22 cellular contexts compared by ENCODE assay signal in the genomic region with DNA sequence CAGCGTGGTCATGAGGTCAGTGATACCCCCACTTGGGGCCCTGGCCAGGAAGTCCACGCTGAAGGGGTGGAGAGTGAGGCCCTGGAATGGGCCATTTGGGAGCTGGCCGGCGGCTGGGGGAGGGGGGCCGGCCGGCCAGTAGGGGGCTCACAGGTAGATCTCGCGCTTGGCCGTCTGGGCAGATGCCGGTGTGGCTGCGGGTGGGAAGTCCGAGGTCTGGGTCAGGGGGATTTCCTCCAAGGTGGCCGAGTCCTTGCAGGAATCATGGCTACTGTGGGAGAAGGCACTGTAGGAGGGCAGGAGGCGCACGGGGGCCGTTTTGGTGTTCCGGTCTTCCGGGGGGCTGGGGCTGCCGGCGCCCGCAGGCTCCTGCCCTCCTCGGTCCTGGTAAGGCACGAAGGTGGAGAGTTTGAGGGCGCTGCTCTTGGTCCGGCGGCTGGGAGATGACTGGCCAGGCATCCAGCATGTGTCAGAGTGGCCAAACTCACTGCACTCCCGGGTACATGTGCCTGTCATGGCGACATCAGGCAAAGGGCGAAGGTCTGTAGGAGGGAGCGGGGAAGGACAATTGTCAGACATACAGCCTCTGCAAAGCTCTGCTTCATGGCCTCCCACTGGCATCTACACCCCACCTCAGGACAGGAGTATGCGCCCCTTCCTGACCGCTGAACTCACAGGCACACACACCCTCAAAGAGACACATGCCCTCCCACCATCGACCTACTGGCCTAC. TPM values are rescaled to one million over a fixed set of nuclear protein-coding genes. Genes with fewer than 3 reads are reported as not detected.
DNase-seq lines count a peak whose midpoint lies in the region; ATAC-seq, FAIRE-seq and TF ChIP-seq lines count a peak whose summit lies in the region.
"Had no signal": no experiment of that assay in that cellular context is flagged by ENCODE, and none has a peak within 500 bp of the region (broad histone marks: within the 10 kb centered on the region; RNA-seq: fewer than 3 reads in every experiment).

No MANE protein-coding gene starts in this region.

- no TSS peak for BruUV-seq in K562 (replicated peaks; lab: Mats Ljungman, UMichigan)

- no peak for TF ChIP-seq POLR2A in K562 (conservative IDR thresholded peaks at IDR 0.05)

- peaks cover 18% of the 10 kb centered on the region for H3K27me3 Mint-ChIP-seq in GM23338 (ENCODE audit: insufficient read depth, low read depth, poor library complexity)
- H3K27me3 Mint-ChIP-seq: CD4-positive, alpha-beta T cell had no signal

- H3K9me1 ChIP-seq in K562 (ENCODE audit: control insufficient read depth, insufficient read depth, low read length), result no peaks in the 10 kb centered on the region

- peak overlapping the region; percentile 66; the same call in 1 of the 2 replicates for H3K27ac ChIP-seq in GM23338 (ENCODE audit: low read depth)
- H3K27ac ChIP-seq in K562 (ENCODE audit: extremely low read depth, low read depth, low read length), result no peak overlapping the region
- no peak overlapping the region for H3K27ac ChIP-seq in osteoblast (ENCODE audit: low read depth, low read length)
- H3K27ac ChIP-seq: A549, KMS-11 had no signal

- H3K27me3 ChIP-seq in GM23338 (ENCODE audit: insufficient read depth) (no peaks in the 10 kb centered on the region), K562 (ENCODE audit: control insufficient read depth in 2 of 2, insufficient read depth in 2 of 2, low read length in 2 of 2) (peaks cover under 1 to 14% of the 10 kb centered on the region in 2 experiments; a peak in 3 of 5 replicates), osteoblast (ENCODE audit: insufficient read depth, low read length) (no peaks in the 10 kb centered on the region)

- no peak overlapping the region for H2AFZ ChIP-seq in GM23338
- H2AFZ ChIP-seq in K562 (ENCODE audit: low read depth, low read length), result 0 out of 2 replicates have a peak overlapping the region, but pooled peaks have one; percentile 16
- no peak overlapping the region for H2AFZ ChIP-seq in osteoblast (ENCODE audit: low read length)

- TF ChIP-seq EP300 in K562 (IDR thresholded peaks at IDR 0.05; ENCODE audit: low read length), result no peak

- H3K9me3 Mint-ChIP-seq in GM23338, result no peaks in the 10 kb centered on the region
- H3K9me3 Mint-ChIP-seq: CD4-positive, alpha-beta T cell had no signal

- intact Hi-C loops in K562 (cut with micrococcal nuclease), result no loop called here

- CTCF ChIA-PET in K562 (lab: Yijun Ruan, JAX; ENCODE audit: low intra/inter-chr PET ratio), result no interaction called here

- H3K4me3 ChIP-seq in GM23338 (no peak overlapping the region), K562 (no peak overlapping the region), osteoblast (ENCODE audit: insufficient read depth, low read length) (no peak overlapping the region)
- H3K4me3 ChIP-seq: A549 had no signal

- H3K36me3 ChIP-seq in GM23338 (ENCODE audit: insufficient read depth), result peaks cover 10% of the 10 kb centered on the region; the same call in 1 of the 2 replicates
- H3K36me3 ChIP-seq in K562 (ENCODE audit: control insufficient read depth, insufficient read depth, low read length), result no peaks in the 10 kb centered on the region
- H3K36me3 ChIP-seq in osteoblast (ENCODE audit: insufficient read depth, low read length), result no peaks in the 10 kb centered on the region

- H3K79me2 ChIP-seq in GM23338 (replicated peaks; ENCODE audit: insufficient read depth) (peaks cover 23% of the 10 kb centered on the region; the same call in 1 of the 2 replicates), K562 (ENCODE audit: control insufficient read depth, insufficient read depth, low read length) (no peaks in the 10 kb centered on the region), osteoblast (ENCODE audit: insufficient read depth, low read length) (no peaks in the 10 kb centered on the region)

- in situ Hi-C loops in K562 (cut with MboI), result no loop called here

- H4K20me1 ChIP-seq in GM23338 (replicated peaks; ENCODE audit: insufficient read depth) (no peaks in the 10 kb centered on the region), K562 (replicated peaks; ENCODE audit: control insufficient read depth, insufficient read depth, low read length) (no peaks in the 10 kb centered on the region; the same call in 1 of the 2 replicates), osteoblast (ENCODE audit: insufficient read depth, low read length) (no peaks in the 10 kb centered on the region)

- peak; percentile 65 for DNase-seq in GM23338 (ENCODE audit: low spot score)
- DNase-seq in K562 (ENCODE audit: extremely low read depth in 1 of 4, low spot score in 3 of 4), result peak in 2 of 4 experiments; percentile 50 to 52
- DNase-seq in iPS-NIHi7 (ENCODE audit: extremely low spot score), result peak; percentile 68
- DNase-seq in osteoblast (ENCODE audit: insufficient read length, low spot score, missing footprints), result peak; percentile 81
- no peak for DNase-seq in stimulated activated naive CD4-positive, alpha-beta T cell (lab: John Stamatoyannopoulos, UW)
- no peak for DNase-seq in NCI-H82 (lab: John Stamatoyannopoulos, UW)
- DNase-seq: CD4-positive, alpha-beta T cell; DMS153; GF-D8; NCI-H1436 treated with DMSO at 0.1 percent for 48 hours; NCI-H2081; NCI-H2171 treated with DMSO at 0.1 percent for 48 hours; NCI-H446; NCI-H69 had no signal

- TF ChIP-seq CTCF in GM23338 (conservative IDR thresholded peaks at IDR 0.05; ENCODE audit: low read depth in 2 of 2), result peak; percentile 40 to 53
- TF ChIP-seq CTCF in K562 (IDR thresholded peaks at IDR 0.05 in 2 of 3, conservative IDR thresholded peaks at IDR 0.05 in 1 of 3; ENCODE audit: insufficient read depth in 2 of 3, low read depth in 1 of 3, low read length in 3 of 3), result peak in 2 of 3 experiments; percentile 26; a peak in 1 of 6 replicates
- no peak for TF ChIP-seq CTCF in osteoblast (IDR thresholded peaks at IDR 0.05; ENCODE audit: extremely low read depth, low read depth, low read length)

- no peaks in the 10 kb centered on the region for H3K9me2 ChIP-seq in GM23338 (ENCODE audit: insufficient read depth)

- peaks cover 60% of the 10 kb centered on the region for H3K4me1 Mint-ChIP-seq in GM23338

- no peak for FAIRE-seq in K562 (lab: Jason Lieb, UNC)
- FAIRE-seq: A549, GM12891, H54, RCC 7860 had no signal

- peak; percentile 2; the same call in 2 of the 3 replicates for ATAC-seq in GM23338
- ATAC-seq in K562, result no peak
- ATAC-seq in GM19452 (IDR thresholded peaks at IDR 0.05; ENCODE audit: unreplicated experiment), result no peak
- ATAC-seq in GM18520 (IDR thresholded peaks at IDR 0.05; ENCODE audit: unreplicated experiment), result no peak
- ATAC-seq: A549, Right ventricle myocardium inferior had no signal

- H3K4me1 ChIP-seq in GM23338 (ENCODE audit: insufficient read depth), result peaks cover 47% of the 10 kb centered on the region
- peaks cover 0 to 23% of the 10 kb centered on the region in 2 experiments; a peak in 4 of 5 replicates for H3K4me1 ChIP-seq in K562 (replicated peaks in 1 of 2; ENCODE audit: control insufficient read depth in 2 of 2, insufficient read depth in 2 of 2, low read length in 2 of 2)
- H3K4me1 ChIP-seq in osteoblast (ENCODE audit: insufficient read depth, low read length), result peaks cover 4% of the 10 kb centered on the region

- H3K9me3 ChIP-seq in K562 (replicated peaks; ENCODE audit: control insufficient read depth, insufficient read depth, low read depth, low read length), result no peaks in the 10 kb centered on the region
- H3K9me3 ChIP-seq in osteoblast (ENCODE audit: low read depth, low read length), result no peaks in the 10 kb centered on the region
- H3K9me3 ChIP-seq: A549 had no signal

- 25% methylated on average over 20 of the region's 33 CpGs for WGBS in K562 (ENCODE audit: insufficient coverage, low coverage, missing lambda C conversion rate)

- no peak for TF ChIP-seq RAD21 in K562 (CRISPR knock-in tag; conservative IDR thresholded peaks at IDR 0.05 in 1 of 2, IDR thresholded peaks at IDR 0.05 in 1 of 2)

- H3K4me3 Mint-ChIP-seq in GM23338, result no peak overlapping the region
- H3K4me3 Mint-ChIP-seq: CD4-positive, alpha-beta T cell had no signal

- POLR2A ChIA-PET in K562 (lab: Yijun Ruan, JAX), result interaction anchor here (0.5 to 0.6 kb wide), 3 partner anchors 24 to 108 kb away, joined by 3 to 4 read pairs (median 3); a partner anchor contains a TSS

- H3K27ac Mint-ChIP-seq in GM23338, result peak overlapping the region; percentile 90
- H3K27ac Mint-ChIP-seq: CD4-positive, alpha-beta T cell had no signal

- peaks cover 29% of the 10 kb centered on the region for H3F3A ChIP-seq in GM23338 (replicated peaks; ENCODE audit: low read depth)

- peak overlapping the region; percentile 48; the same call in 1 of the 2 replicates for H3K4me2 ChIP-seq in GM23338
- no peak overlapping the region for H3K4me2 ChIP-seq in K562 (ENCODE audit: insufficient read depth, low read length)
- H3K4me2 ChIP-seq in osteoblast (ENCODE audit: insufficient read depth, low read length), result no peak overlapping the region
- H3K4me2 ChIP-seq: A549, KMS-11 had no signal

- peak overlapping the region in 1 of 2 experiments; percentile 33; a peak in 1 of 4 replicates for H3K9ac ChIP-seq in K562 (ENCODE audit: insufficient read depth in 1 of 2, low read depth in 2 of 2, low read length in 2 of 2)
- H3K9ac ChIP-seq: KMS-11 had no signal

- peaks cover 43% of the 10 kb centered on the region for H3K36me3 Mint-ChIP-seq in GM23338 (ENCODE audit: low read depth)

TF ChIP-seq in GM23338, 12 proteins besides CTCF, POLR2A, EP300 and RAD21 (continues in another document):
- no peak for TF ChIP-seq CREB1 (CRISPR knock-in tag; IDR thresholded peaks at IDR 0.05; ENCODE audit: low read depth)

RNA-seq across cellular contexts. Expression of a gene that starts 24.1 kb away (rescaled TPM):
- 155 and 183 TPM in 2 replicates for total RNA-seq in GM23338 (2014; rRNA removed; shearing (Covaris generic))
- 26.2 and 27.8 TPM in 2 replicates for polyA plus RNA-seq in GM23338 (2016; fragmentation: Nextera tagmentation; extraction: Ambion mirVana)
- total RNA-seq in K562 (2011; cell fraction: chromatin; rRNA removed; ENCODE audit: low replicate concordance), result 3.9 and 10.2 TPM in 2 replicates
- 12.1 and 13.5 TPM in 2 replicates for total RNA-seq in K562 (2011; cell fraction: nucleolus; rRNA removed)
- total RNA-seq in K562 (2011; cell fraction: nucleoplasm; rRNA removed), result 6.8 and 8.7 TPM in 2 replicates
- 3.3 and 3.6 TPM in 2 replicates for total RNA-seq in K562 (2014; rRNA removed)
- 0.77 and 1.1 TPM in 2 replicates for total RNA-seq in K562 (2014; rRNA removed; fragmentation: Illumina TruSeq; extraction: Trizol)
- 0.80 and 1.1 TPM in 2 replicates for total RNA-seq in K562 (2015; rRNA removed; fragmentation: Illumina TruSeq; extraction: Trizol)
- total RNA-seq in K562 (2021), result 3.2 and 3.6 TPM in 2 replicates
- 1.1 and 2.3 TPM in 2 replicates for polyA plus RNA-seq in K562 (2011; rRNA removed)
- 1.9 and 4.1 TPM in 2 replicates for polyA plus RNA-seq in K562 (2011; cell fraction: cytosol; rRNA removed)
- polyA plus RNA-seq in K562 (2011; cell fraction: nucleus; rRNA removed), result 0.95 and 3.6 TPM in 2 replicates
- polyA plus RNA-seq in K562 (2012), result 1.5 and 1.6 TPM in 2 replicates
- 2.2 and 2.3 TPM in 2 replicates for polyA plus RNA-seq in K562 (2014; fragmentation: Illumina TruSeq; extraction: Trizol)
- under 1 TPM in 1 of 2 experiments, not detected in 1; 0.11 TPM for polyA plus RNA-seq in K562 (2014; fragmentation: Nextera tagmentation; extraction: Ambion mirVana)
- 1.4 and 1.6 TPM in 2 replicates for polyA plus RNA-seq in K562 (2014; rRNA removed)
- 2.4 and 11.1 TPM in 2 replicates for polyA minus RNA-seq in K562 (2011; rRNA and poly(A)+ RNA removed)
- polyA minus RNA-seq in K562 (2011; cell fraction: cytosol; rRNA and poly(A)+ RNA removed), result 2.3 and 6.8 TPM in 2 replicates
- polyA minus RNA-seq in K562 (2011; cell fraction: nucleus; rRNA and poly(A)+ RNA removed), result 1.6 and 2.2 TPM in 2 replicates
- 0.29 and 1.4 TPM in 2 replicates for total RNA-seq in osteoblast

Comparison
In these comparisons a context has a peak if more than half of its experiments do, and no peak if none do; other contexts are left out.
1. DNase-seq: peak in GM23338 (single experiment), iPS-NIHi7 (single experiment) and osteoblast (single experiment); none in stimulated activated naive CD4-positive, alpha-beta T cell (0 of 6) and NCI-H82 (single experiment).
2. RNA of a gene that starts 24.1 kb away (total RNA-seq): 155 to 183 TPM in GM23338; 0.77 to 13.5 TPM in K562 and 0.29 to 1.4 TPM in osteoblast; every median in the first group is over 10 times any median in the second.